ENCODE assay signal across 16 cellular contexts in the genomic region with DNA sequence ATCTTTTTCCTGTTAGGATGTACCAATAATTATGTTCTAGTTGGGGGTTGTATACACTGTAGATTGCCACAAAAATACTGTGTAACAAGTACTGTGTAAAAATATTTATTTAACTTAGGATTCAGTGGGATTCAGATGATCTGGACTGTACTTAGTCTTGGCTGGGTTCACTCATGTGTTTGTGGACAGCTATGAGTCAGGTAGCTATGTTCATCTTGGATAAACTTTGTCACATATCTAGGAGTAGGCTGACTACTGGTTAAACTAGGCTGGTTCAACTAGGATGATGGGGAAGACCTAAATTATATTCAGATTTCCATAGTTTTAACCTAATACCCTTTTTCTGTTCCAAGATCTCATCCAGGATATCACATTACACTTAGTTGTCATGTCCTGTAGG. TPM values are rescaled to one million over a fixed set of nuclear protein-coding genes. Genes with fewer than 3 reads are reported as not detected.
DNase-seq lines count a peak whose midpoint lies in the region; ATAC-seq and TF ChIP-seq lines count a peak whose summit lies in the region.
"Had no signal": no experiment of that assay in that cellular context is flagged by ENCODE, and none has a peak within 500 bp of the region (broad histone marks: within the 10 kb centered on the region; RNA-seq: fewer than 3 reads in every experiment).

No MANE protein-coding gene starts in this region.

- no peak for TF ChIP-seq POLR2A in breast epithelium (IDR thresholded peaks at IDR 0.05)
- TF ChIP-seq POLR2A in erythroblast (IDR thresholded peaks at IDR 0.05; ENCODE audit: low read length): no peak

- no peaks in the 10 kb centered on the region for H3K27me3 ChIP-seq in mammary epithelial cell (ENCODE audit: insufficient read depth, low read length)
- H3K27me3 ChIP-seq in breast epithelium: no peaks in the 10 kb centered on the region
- no peaks in the 10 kb centered on the region for H3K27me3 ChIP-seq in PC-3 (ENCODE audit: low read length)
- H3K27me3 ChIP-seq: SJCRH30 had no signal

- H3K4me3 Mint-ChIP-seq in stimulated activated effector memory CD8-positive, alpha-beta T cell treated with anti-CD3 and anti-CD28 coated beads, Interleukin-12 subunit alpha, Interleukin-12 subunit beta, amount 100 ng/mL, for 72 hours: no peak overlapping the region

- H2AFZ ChIP-seq in mammary epithelial cell (ENCODE audit: low read depth, low read length) (no peak overlapping the region), PC-3 (ENCODE audit: low read length) (no peak overlapping the region)

- H3K9ac ChIP-seq in mammary epithelial cell (ENCODE audit: insufficient read depth, low read length) (no peak overlapping the region), PC-3 (ENCODE audit: low read length) (no peak overlapping the region)

- intact Hi-C loops in mammary epithelial cell (cut with micrococcal nuclease): no loop called here
- intact Hi-C loops in breast epithelium (cut with DNase I; ENCODE audit: low total_unique reads): no loop called here
- intact Hi-C loops in PC-3 (cut with micrococcal nuclease): no loop called here

- CTCF ChIA-PET in mammary epithelial cell (lab: Charles Lee; ENCODE audit: low non-redundant PET) (no interaction called here), PC-3 (lab: Charles Lee) (interaction anchor here (0.7 kb wide), 1 partner anchor 1733 kb away, joined by 9 read pairs; no protein-coding TSS in a partner anchor), RWPE1 (lab: Yijun Ruan, JAX) (interaction anchor here (1.1 kb wide), 1 partner anchor 32 kb away, joined by 3 read pairs; no protein-coding TSS in a partner anchor)

- no TSS peak for BruUV-seq in mammary epithelial cell (replicated peaks; lab: Mats Ljungman, UMichigan)
- BruUV-seq in PC-3 (replicated peaks; lab: Mats Ljungman, UMichigan): no TSS peak

- H3K36me3 Mint-ChIP-seq in stimulated activated effector memory CD8-positive, alpha-beta T cell treated with anti-CD3 and anti-CD28 coated beads, Interleukin-12 subunit alpha, Interleukin-12 subunit beta, amount 100 ng/mL, for 72 hours: no peaks in the 10 kb centered on the region

- peak; percentile 13 for DNase-seq in mammary epithelial cell
- DNase-seq in breast epithelium (ENCODE audit: low spot score in 2 of 2): no peak
- peak; percentile 59 for DNase-seq in PC-3
- peak; percentile 36 for DNase-seq in fibroblast of peridontal ligament (ENCODE audit: extremely low read depth)
- DNase-seq in stimulated activated effector memory CD8-positive, alpha-beta T cell treated with anti-CD3 and anti-CD28 coated beads, Interleukin-12 subunit alpha, Interleukin-12 subunit beta, amount 100 ng/mL, for 72 hours (ENCODE audit: low spot score in 2 of 2): no peak
- no peak for DNase-seq in RWPE1 (ENCODE audit: low spot score)
- no peak for DNase-seq in erythroblast (lab: John Stamatoyannopoulos, UW)
- DNase-seq: C1 segment of cervical spinal cord, MV-4-11, NCI-H1417 treated with DMSO at 0.1 percent for 48 hours, NCI-H2029, NCI-H2171 treated with DMSO at 0.1 percent for 48 hours, NCI-H748 treated with DMSO at 0.1 percent for 48 hours, SJCRH30 had no signal

- in situ Hi-C loops in mammary epithelial cell (cut with MboI; ENCODE audit: low sequenced_read_pairs in 2 of 2): no loop called here

- H3K27ac ChIP-seq in mammary epithelial cell (ENCODE audit: insufficient read depth, low read depth, low read length) (no peak overlapping the region), breast epithelium (no peak overlapping the region), PC-3 (ENCODE audit: low read length) (no peak overlapping the region), RWPE1 (no peak overlapping the region)
- H3K27ac ChIP-seq: SJCRH30 had no signal

- no peaks in the 10 kb centered on the region for H3K9me3 Mint-ChIP-seq in stimulated activated effector memory CD8-positive, alpha-beta T cell treated with anti-CD3 and anti-CD28 coated beads, Interleukin-12 subunit alpha, Interleukin-12 subunit beta, amount 100 ng/mL, for 72 hours

- H4K20me1 ChIP-seq in mammary epithelial cell (ENCODE audit: insufficient read depth, low read length): no peaks in the 10 kb centered on the region
- H4K20me1 ChIP-seq in PC-3 (ENCODE audit: low read length): no peaks in the 10 kb centered on the region

- no peaks in the 10 kb centered on the region for H3K9me2 ChIP-seq in PC-3 (replicated peaks; ENCODE audit: low read length)

- no peak overlapping the region for H3K4me2 ChIP-seq in mammary epithelial cell (ENCODE audit: insufficient read depth, low read depth, low read length)
- H3K4me2 ChIP-seq in PC-3 (ENCODE audit: low read length): 0 out of 2 replicates have a peak overlapping the region, but pooled peaks have one; percentile 3

- H3F3A ChIP-seq in PC-3 (ENCODE audit: low read length, unreplicated experiment): no peaks in the 10 kb centered on the region

- H3K36me3 ChIP-seq in mammary epithelial cell (ENCODE audit: insufficient read depth, low read length) (no peaks in the 10 kb centered on the region), breast epithelium (no peaks in the 10 kb centered on the region), PC-3 (ENCODE audit: low read depth, low read length) (no peaks in the 10 kb centered on the region)
- H3K36me3 ChIP-seq: SJCRH30 had no signal

- POLR2A ChIA-PET in PC-3 (lab: Charles Lee; ENCODE audit: unreplicated experiment): no interaction called here
- POLR2A ChIA-PET in RWPE1 (lab: Yijun Ruan, JAX; ENCODE audit: low non-redundant PET): no interaction called here

- ATAC-seq in PC-3: peak; percentile 91
- peak; percentile 48 for ATAC-seq in stimulated activated effector memory CD8-positive, alpha-beta T cell treated with anti-CD3 and anti-CD28 coated beads, Interleukin-12 subunit alpha, Interleukin-12 subunit beta, amount 100 ng/mL, for 72 hours
- ATAC-seq in HG03097 (IDR thresholded peaks at IDR 0.05; ENCODE audit: low FRiP score, unreplicated experiment): no peak

- H3K4me1 Mint-ChIP-seq in stimulated activated effector memory CD8-positive, alpha-beta T cell treated with anti-CD3 and anti-CD28 coated beads, Interleukin-12 subunit alpha, Interleukin-12 subunit beta, amount 100 ng/mL, for 72 hours: peaks cover 8% of the 10 kb centered on the region

- H3K9me3 ChIP-seq in mammary epithelial cell (replicated peaks; ENCODE audit: insufficient read depth, low read length) (no peaks in the 10 kb centered on the region), breast epithelium (no peaks in the 10 kb centered on the region), PC-3 (ENCODE audit: low read length) (no peaks in the 10 kb centered on the region)
- H3K9me3 ChIP-seq: SJCRH30 had no signal

- dilution Hi-C loops in mammary epithelial cell (cut with HindIII; ENCODE audit: low sequenced_read_pairs): no loop called here

- no peak overlapping the region for H3K4me3 ChIP-seq in mammary epithelial cell (replicated peaks in 1 of 3; ENCODE audit: insufficient read depth in 1 of 3, low read depth in 2 of 3, low read length in 3 of 3)
- H3K4me3 ChIP-seq in breast epithelium: no peak overlapping the region
- H3K4me3 ChIP-seq in PC-3 (ENCODE audit: low read length): no peak overlapping the region
- H3K4me3 ChIP-seq: SJCRH30 had no signal

- H3K4me1 ChIP-seq in mammary epithelial cell (ENCODE audit: insufficient read depth, low read length) (no peaks in the 10 kb centered on the region), breast epithelium (no peaks in the 10 kb centered on the region), PC-3 (ENCODE audit: insufficient read depth, low read length) (peaks cover 9% of the 10 kb centered on the region)
- H3K4me1 ChIP-seq: SJCRH30 had no signal

- TF ChIP-seq CTCF in mammary epithelial cell (conservative IDR thresholded peaks at IDR 0.05 in 1 of 2, IDR thresholded peaks at IDR 0.05 in 1 of 2; ENCODE audit: extremely low read depth in 1 of 2, insufficient read depth in 1 of 2, low read depth in 1 of 2, low read length in 2 of 2) (no peak), breast epithelium (IDR thresholded peaks at IDR 0.05) (no peak), PC-3 (conservative IDR thresholded peaks at IDR 0.05; ENCODE audit: low read depth, low read length) (no peak), RWPE1 (conservative IDR thresholded peaks at IDR 0.05; ENCODE audit: low read depth) (no peak)

- H3K27ac Mint-ChIP-seq in stimulated activated effector memory CD8-positive, alpha-beta T cell treated with anti-CD3 and anti-CD28 coated beads, Interleukin-12 subunit alpha, Interleukin-12 subunit beta, amount 100 ng/mL, for 72 hours: no peak overlapping the region

- H3K79me2 ChIP-seq in mammary epithelial cell (ENCODE audit: insufficient read depth, low read length) (no peaks in the 10 kb centered on the region), PC-3 (ENCODE audit: low read length) (no peaks in the 10 kb centered on the region)

RNA-seq across cellular contexts. Expression of a gene that starts 32.1 kb away (rescaled TPM):
- total RNA-seq in mammary epithelial cell: 1 to 10 TPM; 1.3 to 2.1 TPM
- polyA plus RNA-seq in mammary epithelial cell: 0.74 TPM
- 0.62 TPM for polyA minus RNA-seq in mammary epithelial cell
- 1 to 10 TPM in 1 of 3 donors, under 1 TPM in 2; 0.16 to 2.0 (median 0.66) TPM for total RNA-seq in breast epithelium
- total RNA-seq in PC-3 (2014; rRNA removed): 1.7 and 2.2 TPM in 2 replicates
- total RNA-seq: NCI-H460 had no signal

Comparison
In these comparisons a context has a peak if more than half of its experiments do, and no peak if none do; other contexts are left out.
1. DNase-seq: peak in mammary epithelial cell (single experiment), PC-3 (single experiment) and fibroblast of peridontal ligament (single experiment); none in breast epithelium (0 of 2), stimulated activated effector memory CD8-positive, alpha-beta T cell treated with anti-CD3 and anti-CD28 coated beads, Interleukin-12 subunit alpha, Interleukin-12 subunit beta, amount 100 ng/mL, for 72 hours (0 of 2), RWPE1 (single experiment) and erythroblast (0 of 2).